Comparison of ENCODE assay signal across 1 cellular context in genomic region chr11:47253660-47254059, GRCh38.
TF ChIP-seq lines count a peak whose summit lies in the region.

No MANE protein-coding gene starts in this region.

TF ChIP-seq in HepG2, 621 proteins besides CTCF, POLR2A, EP300 and RAD21 (continued from another document and continues in another):
- TF ChIP-seq BORCS8-MEF2B (CRISPR knock-in tag; IDR thresholded peaks at IDR 0.05) = no peak
- TF ChIP-seq PHB2 (IDR thresholded peaks at IDR 0.05; ENCODE audit: partially characterized antibody) = no peak
- TF ChIP-seq IKZF5 (CRISPR knock-in tag; IDR thresholded peaks at IDR 0.05) = peak; percentile 69
- TF ChIP-seq ZBTB26 (CRISPR knock-in tag; IDR thresholded peaks at IDR 0.05; ENCODE audit: borderline replicate concordance) = no peak
- TF ChIP-seq, protein P1, sequence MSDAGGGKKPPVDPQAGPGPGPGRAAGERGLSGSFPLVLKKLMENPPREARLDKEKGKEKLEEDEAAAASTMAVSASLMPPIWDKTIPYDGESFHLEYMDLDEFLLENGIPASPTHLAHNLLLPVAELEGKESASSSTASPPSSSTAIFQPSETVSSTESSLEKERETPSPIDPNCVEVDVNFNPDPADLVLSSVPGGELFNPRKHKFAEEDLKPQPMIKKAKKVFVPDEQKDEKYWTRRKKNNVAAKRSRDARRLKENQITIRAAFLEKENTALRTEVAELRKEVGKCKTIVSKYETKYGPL (CRISPR knock-in tag; IDR thresholded peaks at IDR 0.05) = no peak
- peak; percentile 83 for TF ChIP-seq MED1 (CRISPR knock-in tag; IDR thresholded peaks at IDR 0.05)
- no peak for TF ChIP-seq HNRNPH1 (optimal IDR thresholded peaks at IDR 0.05; ENCODE audit: low read depth, low read length)
- TF ChIP-seq ZNF224 (CRISPR knock-in tag; IDR thresholded peaks at IDR 0.05) = no peak
- no peak for TF ChIP-seq ZNF383 (CRISPR knock-in tag; IDR thresholded peaks at IDR 0.05; ENCODE audit: borderline replicate concordance)
- TF ChIP-seq ZNF614 (CRISPR knock-in tag; IDR thresholded peaks at IDR 0.05; ENCODE audit: borderline replicate concordance) = peak; percentile 14; the same call in 1 of the 2 replicates
- TF ChIP-seq, protein P2, sequence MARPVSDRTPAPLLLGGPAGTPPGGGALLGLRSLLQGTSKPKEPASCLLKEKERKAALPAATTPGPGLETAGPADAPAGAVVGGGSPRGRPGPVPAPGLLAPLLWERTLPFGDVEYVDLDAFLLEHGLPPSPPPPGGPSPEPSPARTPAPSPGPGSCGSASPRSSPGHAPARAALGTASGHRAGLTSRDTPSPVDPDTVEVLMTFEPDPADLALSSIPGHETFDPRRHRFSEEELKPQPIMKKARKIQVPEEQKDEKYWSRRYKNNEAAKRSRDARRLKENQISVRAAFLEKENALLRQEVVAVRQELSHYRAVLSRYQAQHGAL (CRISPR knock-in tag; IDR thresholded peaks at IDR 0.05; ENCODE audit: not compliant biosample characterization) = no peak
- TF ChIP-seq ZNF143 (CRISPR knock-in tag; IDR thresholded peaks at IDR 0.05) = 0 out of 2 replicates have a peak, but pooled peaks have one; percentile 14
- no peak for TF ChIP-seq ZNF564 (CRISPR knock-in tag; IDR thresholded peaks at IDR 0.05)
- TF ChIP-seq ZNF691 (CRISPR knock-in tag; IDR thresholded peaks at IDR 0.05; ENCODE audit: borderline replicate concordance, low read depth) = 0 out of 2 replicates have a peak, but pooled peaks have one; percentile 35
- TF ChIP-seq ZMYM3 (CRISPR knock-in tag; IDR thresholded peaks at IDR 0.05) = no peak; the same call in 1 of the 2 replicates
- TF ChIP-seq NFATC3 (CRISPR knock-in tag; IDR thresholded peaks at IDR 0.05) = no peak
- TF ChIP-seq SMAD3 (CRISPR knock-in tag; IDR thresholded peaks at IDR 0.05) = 0 out of 2 replicates have a peak, but pooled peaks have one; percentile 23
- no peak for TF ChIP-seq ZNF263 (CRISPR knock-in tag; IDR thresholded peaks at IDR 0.05)
- no peak for TF ChIP-seq PRPF4 (IDR thresholded peaks at IDR 0.05; ENCODE audit: low read depth, low read length, poor library complexity, severe bottlenecking)
- no peak for TF ChIP-seq ELK4 (CRISPR knock-in tag; IDR thresholded peaks at IDR 0.05; ENCODE audit: borderline replicate concordance)
- no peak for TF ChIP-seq PHF8 (CRISPR knock-in tag; IDR thresholded peaks at IDR 0.05)
- TF ChIP-seq, protein P3, sequence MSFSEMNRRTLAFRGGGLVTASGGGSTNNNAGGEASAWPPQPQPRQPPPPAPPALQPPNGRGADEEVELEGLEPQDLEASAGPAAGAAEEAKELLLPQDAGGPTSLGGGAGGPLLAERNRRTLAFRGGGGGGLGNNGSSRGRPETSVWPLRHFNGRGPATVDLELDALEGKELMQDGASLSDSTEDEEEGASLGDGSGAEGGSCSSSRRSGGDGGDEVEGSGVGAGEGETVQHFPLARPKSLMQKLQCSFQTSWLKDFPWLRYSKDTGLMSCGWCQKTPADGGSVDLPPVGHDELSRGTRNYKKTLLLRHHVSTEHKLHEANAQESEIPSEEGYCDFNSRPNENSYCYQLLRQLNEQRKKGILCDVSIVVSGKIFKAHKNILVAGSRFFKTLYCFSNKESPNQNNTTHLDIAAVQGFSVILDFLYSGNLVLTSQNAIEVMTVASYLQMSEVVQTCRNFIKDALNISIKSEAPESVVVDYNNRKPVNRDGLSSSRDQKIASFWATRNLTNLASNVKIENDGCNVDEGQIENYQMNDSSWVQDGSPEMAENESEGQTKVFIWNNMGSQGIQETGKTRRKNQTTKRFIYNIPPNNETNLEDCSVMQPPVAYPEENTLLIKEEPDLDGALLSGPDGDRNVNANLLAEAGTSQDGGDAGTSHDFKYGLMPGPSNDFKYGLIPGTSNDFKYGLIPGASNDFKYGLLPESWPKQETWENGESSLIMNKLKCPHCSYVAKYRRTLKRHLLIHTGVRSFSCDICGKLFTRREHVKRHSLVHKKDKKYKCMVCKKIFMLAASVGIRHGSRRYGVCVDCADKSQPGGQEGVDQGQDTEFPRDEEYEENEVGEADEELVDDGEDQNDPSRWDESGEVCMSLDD (CRISPR knock-in tag; IDR thresholded peaks at IDR 0.05; ENCODE audit: borderline replicate concordance) = 0 out of 2 replicates have a peak, but pooled peaks have one; percentile 24
- TF ChIP-seq BCL6 (CRISPR knock-in tag; IDR thresholded peaks at IDR 0.05) = no peak
- no peak for TF ChIP-seq ZFP41 (CRISPR knock-in tag; IDR thresholded peaks at IDR 0.05; ENCODE audit: borderline replicate concordance)
- no peak for TF ChIP-seq ZNF839 (CRISPR knock-in tag; IDR thresholded peaks at IDR 0.05; ENCODE audit: borderline replicate concordance)
- no peak for TF ChIP-seq ZNF766 (CRISPR knock-in tag; IDR thresholded peaks at IDR 0.05; ENCODE audit: borderline replicate concordance)
- TF ChIP-seq ZNF253 (CRISPR knock-in tag; IDR thresholded peaks at IDR 0.05; ENCODE audit: borderline replicate concordance) = no peak
- TF ChIP-seq, protein P4, sequence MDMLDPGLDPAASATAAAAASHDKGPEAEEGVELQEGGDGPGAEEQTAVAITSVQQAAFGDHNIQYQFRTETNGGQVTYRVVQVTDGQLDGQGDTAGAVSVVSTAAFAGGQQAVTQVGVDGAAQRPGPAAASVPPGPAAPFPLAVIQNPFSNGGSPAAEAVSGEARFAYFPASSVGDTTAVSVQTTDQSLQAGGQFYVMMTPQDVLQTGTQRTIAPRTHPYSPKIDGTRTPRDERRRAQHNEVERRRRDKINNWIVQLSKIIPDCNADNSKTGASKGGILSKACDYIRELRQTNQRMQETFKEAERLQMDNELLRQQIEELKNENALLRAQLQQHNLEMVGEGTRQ (IDR thresholded peaks at IDR 0.05; ENCODE audit: low read depth, low read length) = no peak
- TF ChIP-seq, protein P4 (CRISPR knock-in tag; IDR thresholded peaks at IDR 0.05; ENCODE audit: borderline replicate concordance) = no peak
- no peak for TF ChIP-seq ARID2 (CRISPR knock-in tag; IDR thresholded peaks at IDR 0.05; ENCODE audit: borderline replicate concordance)
- peak; percentile 76; the same call in 1 of the 2 replicates for TF ChIP-seq ZNF501 (CRISPR knock-in tag; IDR thresholded peaks at IDR 0.05)
- peak; percentile 31 for TF ChIP-seq RBFOX2 (IDR thresholded peaks at IDR 0.05; ENCODE audit: low read depth, low read length)
- 0 out of 2 replicates have a peak, but pooled peaks have one; percentile 30 for TF ChIP-seq SIN3A (IDR thresholded peaks at IDR 0.05; ENCODE audit: borderline replicate concordance, low read depth, low read length)
- peak; percentile 32; the same call in 1 of the 2 replicates for TF ChIP-seq MEIS2 (CRISPR knock-in tag; IDR thresholded peaks at IDR 0.05)
- TF ChIP-seq FOXA3 (CRISPR knock-in tag; IDR thresholded peaks at IDR 0.05) = peak; percentile 24; the same call in 1 of the 2 replicates
- TF ChIP-seq, protein P5, sequence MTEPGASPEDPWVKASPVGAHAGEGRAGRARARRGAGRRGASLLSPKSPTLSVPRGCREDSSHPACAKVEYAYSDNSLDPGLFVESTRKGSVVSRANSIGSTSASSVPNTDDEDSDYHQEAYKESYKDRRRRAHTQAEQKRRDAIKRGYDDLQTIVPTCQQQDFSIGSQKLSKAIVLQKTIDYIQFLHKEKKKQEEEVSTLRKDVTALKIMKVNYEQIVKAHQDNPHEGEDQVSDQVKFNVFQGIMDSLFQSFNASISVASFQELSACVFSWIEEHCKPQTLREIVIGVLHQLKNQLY (CRISPR knock-in tag; IDR thresholded peaks at IDR 0.05) = peak; percentile 65; the same call in 1 of the 2 replicates
- TF ChIP-seq, protein P6, sequence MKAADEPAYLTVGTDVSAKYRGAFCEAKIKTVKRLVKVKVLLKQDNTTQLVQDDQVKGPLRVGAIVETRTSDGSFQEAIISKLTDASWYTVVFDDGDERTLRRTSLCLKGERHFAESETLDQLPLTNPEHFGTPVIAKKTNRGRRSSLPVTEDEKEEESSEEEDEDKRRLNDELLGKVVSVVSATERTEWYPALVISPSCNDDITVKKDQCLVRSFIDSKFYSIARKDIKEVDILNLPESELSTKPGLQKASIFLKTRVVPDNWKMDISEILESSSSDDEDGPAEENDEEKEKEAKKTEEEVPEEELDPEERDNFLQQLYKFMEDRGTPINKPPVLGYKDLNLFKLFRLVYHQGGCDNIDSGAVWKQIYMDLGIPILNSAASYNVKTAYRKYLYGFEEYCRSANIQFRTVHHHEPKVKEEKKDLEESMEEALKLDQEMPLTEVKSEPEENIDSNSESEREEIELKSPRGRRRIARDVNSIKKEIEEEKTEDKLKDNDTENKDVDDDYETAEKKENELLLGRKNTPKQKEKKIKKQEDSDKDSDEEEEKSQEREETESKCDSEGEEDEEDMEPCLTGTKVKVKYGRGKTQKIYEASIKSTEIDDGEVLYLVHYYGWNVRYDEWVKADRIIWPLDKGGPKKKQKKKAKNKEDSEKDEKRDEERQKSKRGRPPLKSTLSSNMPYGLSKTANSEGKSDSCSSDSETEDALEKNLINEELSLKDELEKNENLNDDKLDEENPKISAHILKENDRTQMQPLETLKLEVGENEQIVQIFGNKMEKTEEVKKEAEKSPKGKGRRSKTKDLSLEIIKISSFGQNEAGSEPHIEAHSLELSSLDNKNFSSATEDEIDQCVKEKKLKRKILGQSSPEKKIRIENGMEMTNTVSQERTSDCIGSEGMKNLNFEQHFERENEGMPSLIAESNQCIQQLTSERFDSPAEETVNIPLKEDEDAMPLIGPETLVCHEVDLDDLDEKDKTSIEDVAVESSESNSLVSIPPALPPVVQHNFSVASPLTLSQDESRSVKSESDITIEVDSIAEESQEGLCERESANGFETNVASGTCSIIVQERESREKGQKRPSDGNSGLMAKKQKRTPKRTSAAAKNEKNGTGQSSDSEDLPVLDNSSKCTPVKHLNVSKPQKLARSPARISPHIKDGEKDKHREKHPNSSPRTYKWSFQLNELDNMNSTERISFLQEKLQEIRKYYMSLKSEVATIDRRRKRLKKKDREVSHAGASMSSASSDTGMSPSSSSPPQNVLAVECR (CRISPR knock-in tag; IDR thresholded peaks at IDR 0.05; ENCODE audit: borderline replicate concordance) = peak; percentile 25; the same call in 1 of the 2 replicates
- no peak for TF ChIP-seq ZBTB21 (CRISPR knock-in tag; IDR thresholded peaks at IDR 0.05)
- TF ChIP-seq MIER3 (CRISPR knock-in tag; IDR thresholded peaks at IDR 0.05; ENCODE audit: borderline replicate concordance) = no peak
- no peak for TF ChIP-seq LCORL (IDR thresholded peaks at IDR 0.05)
- 0 out of 2 replicates have a peak, but pooled peaks have one; percentile 28 for TF ChIP-seq LCORL (CRISPR knock-in tag; IDR thresholded peaks at IDR 0.05)
- no peak for TF ChIP-seq ZNF615 (CRISPR knock-in tag; IDR thresholded peaks at IDR 0.05; ENCODE audit: borderline replicate concordance)
- no peak for TF ChIP-seq FUBP1 (CRISPR knock-in tag; IDR thresholded peaks at IDR 0.05; ENCODE audit: borderline replicate concordance)
- TF ChIP-seq ZNF644 (CRISPR knock-in tag; IDR thresholded peaks at IDR 0.05; ENCODE audit: low read depth) = 0 out of 2 replicates have a peak, but pooled peaks have one; percentile 46
- TF ChIP-seq ZNF720 (CRISPR knock-in tag; IDR thresholded peaks at IDR 0.05) = no peak
- TF ChIP-seq KDM6A (CRISPR knock-in tag; IDR thresholded peaks at IDR 0.05; ENCODE audit: low read depth) = peak; percentile 78; the same call in 1 of the 2 replicates
- TF ChIP-seq ZNF205 (CRISPR knock-in tag; IDR thresholded peaks at IDR 0.05) = no peak
